ENCODE assay signal across 17 cellular contexts in the genomic region with DNA sequence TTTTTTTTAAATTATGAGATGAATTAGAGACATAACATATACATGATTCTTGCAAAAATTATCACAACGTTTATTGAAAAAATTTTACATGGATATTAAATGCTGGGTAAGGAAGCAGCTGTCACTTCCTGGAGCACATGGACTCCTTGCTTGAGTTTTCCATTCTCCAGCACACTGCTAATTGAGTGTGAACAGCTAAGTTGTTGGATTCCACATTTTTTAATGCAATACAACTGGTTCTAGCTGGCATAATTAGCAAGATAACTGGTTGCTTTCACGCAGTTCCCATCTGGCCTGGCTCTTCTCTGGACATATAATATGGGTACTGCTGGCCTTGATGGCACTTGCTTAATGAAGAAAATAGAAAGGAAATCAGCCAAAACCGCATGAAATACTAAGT. TPM values are rescaled to one million over a fixed set of nuclear protein-coding genes. Genes with fewer than 3 reads are reported as not detected.
DNase-seq lines count a peak whose midpoint lies in the region; ATAC-seq and TF ChIP-seq lines count a peak whose summit lies in the region.
"Had no signal": no experiment of that assay in that cellular context is flagged by ENCODE, and none has a peak within 500 bp of the region (broad histone marks: within the 10 kb centered on the region; RNA-seq: fewer than 3 reads in every experiment).

No MANE protein-coding gene starts in this region.

- H4K20me1 ChIP-seq in PC-3 (ENCODE audit: low read length), result no peaks in the 10 kb centered on the region

- H3K9me3 Mint-ChIP-seq in Caco-2 (ENCODE audit: unreplicated experiment), result no peaks in the 10 kb centered on the region

- H3K9ac ChIP-seq in PC-3 (ENCODE audit: low read length), result no peak overlapping the region

- H3K27me3 ChIP-seq in PC-3 (ENCODE audit: low read length) (peaks cover 12% of the 10 kb centered on the region; the same call in 1 of the 2 replicates), Caco-2 (replicated peaks; ENCODE audit: control insufficient read depth, insufficient read depth, low read length) (no peaks in the 10 kb centered on the region)

- POLR2A ChIA-PET in PC-3 (lab: Charles Lee; ENCODE audit: unreplicated experiment), result no interaction called here
- POLR2A ChIA-PET in Caco-2 (lab: Charles Lee), result no interaction called here

- intact Hi-C loops in PC-3 (cut with micrococcal nuclease) (no loop called here), left cardiac atrium (cut with DNase I) (no loop called here), Caco-2 (cut with micrococcal nuclease; ENCODE audit: unreplicated experiment) (no loop called here)

- H3K27ac Mint-ChIP-seq in Caco-2 (ENCODE audit: unreplicated experiment), result no peak overlapping the region
- H3K27ac Mint-ChIP-seq: CD14-positive monocyte had no signal

- H3K4me2 ChIP-seq in PC-3 (ENCODE audit: low read length), result no peak overlapping the region

- H3K79me2 ChIP-seq in PC-3 (ENCODE audit: low read length), result no peaks in the 10 kb centered on the region

- DNase-seq in NCI-H2171 (lab: John Stamatoyannopoulos, UW), result peak; percentile 76
- no peak for DNase-seq in PC-3
- peak; percentile 9 for DNase-seq in foreskin melanocyte
- no peak for DNase-seq in left cardiac atrium
- no peak for DNase-seq in stimulated activated CD4-positive, alpha-beta T cell treated with anti-CD3 and anti-CD28 coated beads, Interleukin-4, amount 100 ng/mL, for 24 hours
- DNase-seq in Caco-2, result no peak
- no peak for DNase-seq in OCI-M2 (lab: John Stamatoyannopoulos, UW; ENCODE audit: unreplicated experiment)
- DNase-seq: Kasumi-1, NCI-H1092 treated with DMSO at 0.1 percent for 48 hours, NCI-H2227 treated with DMSO at 0.1 percent for 48 hours, NCI-H69, SHP77, T-helper 1 cell had no signal

- no peaks in the 10 kb centered on the region for H3K27me3 Mint-ChIP-seq in Caco-2 (ENCODE audit: insufficient read depth, unreplicated experiment)

- no peaks in the 10 kb centered on the region for H3K4me1 Mint-ChIP-seq in Caco-2 (ENCODE audit: low read depth, unreplicated experiment)
- H3K4me1 Mint-ChIP-seq: CD14-positive monocyte had no signal

- H3K4me1 ChIP-seq in PC-3 (ENCODE audit: insufficient read depth, low read length), result no peaks in the 10 kb centered on the region
- H3K4me1 ChIP-seq in Caco-2, result no peaks in the 10 kb centered on the region

- no peak overlapping the region for H3K4me3 ChIP-seq in PC-3 (ENCODE audit: low read length)
- H3K4me3 ChIP-seq in Caco-2 (ENCODE audit: low read depth, low read length), result no peak overlapping the region

- H3F3A ChIP-seq in PC-3 (ENCODE audit: low read length, unreplicated experiment), result no peaks in the 10 kb centered on the region

- no peak for ATAC-seq in PC-3
- no peak for ATAC-seq in left cardiac atrium
- ATAC-seq: SK-N-SH treated with all-trans-retinoic acid at 6 μM for 48 hours had no signal

- H3K4me3 Mint-ChIP-seq in Caco-2 (ENCODE audit: unreplicated experiment), result no peak overlapping the region
- H3K4me3 Mint-ChIP-seq: CD14-positive monocyte had no signal

- TF ChIP-seq CTCF in PC-3 (conservative IDR thresholded peaks at IDR 0.05; ENCODE audit: low read depth, low read length) (no peak), Caco-2 (IDR thresholded peaks at IDR 0.05; ENCODE audit: insufficient read depth in 1 of 2, low read depth in 1 of 2, low read length in 1 of 2, severe bottlenecking in 1 of 2, unreplicated experiment in 1 of 2) (no peak)

- H3K36me3 ChIP-seq in PC-3 (ENCODE audit: low read depth, low read length), result no peaks in the 10 kb centered on the region
- no peaks in the 10 kb centered on the region for H3K36me3 ChIP-seq in Caco-2 (ENCODE audit: control insufficient read depth, insufficient read depth, low read length)

- no peaks in the 10 kb centered on the region for H3K36me3 Mint-ChIP-seq in Caco-2 (ENCODE audit: insufficient read depth, unreplicated experiment)
- H3K36me3 Mint-ChIP-seq: CD14-positive monocyte had no signal

- no peaks in the 10 kb centered on the region for H3K9me2 ChIP-seq in PC-3 (replicated peaks; ENCODE audit: low read length)

- no peak overlapping the region for H3K27ac ChIP-seq in PC-3 (ENCODE audit: low read length)

- peak overlapping the region; percentile 57; the same call in 1 of the 2 replicates for H2AFZ ChIP-seq in PC-3 (ENCODE audit: low read length)

- BruUV-seq in PC-3 (replicated peaks; lab: Mats Ljungman, UMichigan) (no TSS peak), Caco-2 (replicated peaks; lab: Mats Ljungman, UMichigan) (no TSS peak)

- H3K9me3 ChIP-seq in PC-3 (ENCODE audit: low read length) (no peaks in the 10 kb centered on the region), Caco-2 (no peaks in the 10 kb centered on the region)

- CTCF ChIA-PET in PC-3 (lab: Charles Lee), result no interaction called here
- CTCF ChIA-PET in Caco-2 (lab: Charles Lee), result no interaction called here

RNA-seq across cellular contexts. Expression of a gene that starts 26.5 kb away (rescaled TPM):
- total RNA-seq in PC-3 (2014; rRNA removed), result not detected in 2 replicates
- not detected for total RNA-seq in left cardiac atrium
- total RNA-seq in Caco-2 (2022), result not detected in 2 replicates
- total RNA-seq: HT1080, RPMI7951 had no signal

Comparison
In these comparisons a context has a peak if more than half of its experiments do, and no peak if none do; other contexts are left out.
1. DNase-seq: peak in NCI-H2171 (single experiment) and foreskin melanocyte (single experiment); none in PC-3 (single experiment), left cardiac atrium (single experiment), stimulated activated CD4-positive, alpha-beta T cell treated with anti-CD3 and anti-CD28 coated beads, Interleukin-4, amount 100 ng/mL, for 24 hours (single experiment), Caco-2 (0 of 2) and OCI-M2 (single experiment).